Comparison of ENCODE assay signal across 8 cellular contexts in the genomic region with DNA sequence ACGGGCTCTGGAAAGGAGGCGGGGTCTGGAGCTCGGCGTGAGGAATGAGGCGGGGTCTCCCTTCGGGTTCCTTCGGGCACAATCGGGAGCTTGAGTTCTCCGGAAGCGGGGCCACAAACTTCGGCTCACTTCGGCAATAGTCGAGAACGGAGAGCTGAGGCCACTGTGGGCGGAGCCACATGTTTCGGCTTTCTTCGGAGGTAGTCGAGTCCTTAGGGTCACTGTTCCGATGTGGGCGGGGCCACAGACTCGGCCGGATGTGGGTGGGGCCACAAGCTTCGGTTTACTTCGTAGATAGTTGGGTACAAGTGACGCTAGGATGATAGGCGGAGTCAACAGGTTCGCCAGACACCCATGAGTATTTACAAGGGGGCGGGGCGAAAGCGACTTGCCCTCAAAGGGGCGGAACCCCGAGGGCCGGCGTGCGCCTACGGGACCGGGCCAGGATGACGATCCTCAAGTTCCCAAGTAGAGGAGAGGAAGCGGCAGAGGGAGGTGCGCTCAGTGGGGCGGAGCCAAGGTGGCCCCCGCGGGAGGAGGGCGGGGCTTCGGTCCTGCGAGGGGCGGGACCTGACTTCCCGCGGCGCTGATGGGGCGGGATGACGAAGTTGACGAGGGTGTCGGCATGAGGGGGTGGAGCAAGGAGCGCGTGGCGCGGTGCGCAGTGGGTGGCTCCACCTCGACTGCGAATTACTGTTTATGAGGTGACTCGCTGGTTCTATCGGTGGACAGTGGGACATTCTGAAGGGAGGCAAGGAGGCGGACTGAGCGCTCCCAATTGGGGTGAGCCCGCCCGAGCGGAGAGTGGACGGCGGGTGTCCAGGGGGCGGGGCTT. TPM values are rescaled to one million over a fixed set of nuclear protein-coding genes. Genes with fewer than 3 reads are reported as not detected.
DNase-seq lines count a peak whose midpoint lies in the region; ATAC-seq and TF ChIP-seq lines count a peak whose summit lies in the region.

No MANE protein-coding gene starts in this region.

- ATAC-seq in GM18499 (IDR thresholded peaks at IDR 0.05; ENCODE audit: insufficient read depth, unreplicated experiment) (peak; percentile 35), HG02938 (IDR thresholded peaks at IDR 0.05; ENCODE audit: unreplicated experiment) (peak; percentile 41), T-helper 17 cell (peak; percentile 66), upper lobe of right lung (peak; percentile 82)

- TF ChIP-seq CTCF in left ventricle myocardium inferior (IDR thresholded peaks at IDR 0.05; ENCODE audit: borderline replicate concordance) (no peak), upper lobe of right lung (IDR thresholded peaks at IDR 0.05) (no peak)

- peaks cover 36% of the 10 kb centered on the region for H3K4me1 ChIP-seq in left ventricle myocardium inferior
- peaks cover 21% of the 10 kb centered on the region for H3K4me1 ChIP-seq in upper lobe of right lung

- H3K36me3 Mint-ChIP-seq in T-helper 17 cell (ENCODE audit: low read depth) = no peaks in the 10 kb centered on the region

- no peaks in the 10 kb centered on the region for H3K27me3 ChIP-seq in left ventricle myocardium inferior (ENCODE audit: low read depth)
- no peaks in the 10 kb centered on the region for H3K27me3 ChIP-seq in upper lobe of right lung

- no peaks in the 10 kb centered on the region for H3K9me3 ChIP-seq in T-helper 17 cell (ENCODE audit: control insufficient read depth, low read length, poor library complexity, severe bottlenecking)
- H3K9me3 ChIP-seq in left ventricle myocardium inferior (replicated peaks) = no peaks in the 10 kb centered on the region
- no peaks in the 10 kb centered on the region for H3K9me3 ChIP-seq in upper lobe of right lung

- DNase-seq in NCI-H1694 treated with DMSO at 0.1 percent for 48 hours (lab: John Stamatoyannopoulos, UW) (peak; percentile 99), T-helper 17 cell (peak; percentile 98 to 100 (median 99)), left ventricle myocardium inferior (peak; percentile 100), posterior vena cava (ENCODE audit: low spot score) (peak; percentile 100), upper lobe of right lung (peak; percentile 100)

- H3K4me3 Mint-ChIP-seq in T-helper 17 cell = peak overlapping the region; percentile 99

- peak overlapping the region; percentile 91 for H3K4me3 ChIP-seq in left ventricle myocardium inferior
- H3K4me3 ChIP-seq in upper lobe of right lung = peak overlapping the region; percentile 98

- H3K36me3 ChIP-seq in left ventricle myocardium inferior (peaks cover 22% of the 10 kb centered on the region), upper lobe of right lung (peaks cover 30% of the 10 kb centered on the region)

- peak overlapping the region; percentile 99 for H3K27ac Mint-ChIP-seq in T-helper 17 cell

- H3K27ac ChIP-seq in angular gyrus (ENCODE audit: low read depth, low read length) (peak overlapping the region; percentile 100), left ventricle myocardium inferior (replicated peaks) (peak overlapping the region; percentile 100), upper lobe of right lung (peak overlapping the region; percentile 99)

- no peaks in the 10 kb centered on the region for H3K27me3 Mint-ChIP-seq in T-helper 17 cell

- peaks cover 26% of the 10 kb centered on the region for H3K4me1 Mint-ChIP-seq in T-helper 17 cell

- intact Hi-C loops in left ventricle myocardium inferior (cut with micrococcal nuclease) (no loop called here), posterior vena cava (cut with DNase I) (no loop called here), upper lobe of right lung (cut with DNase I) (no loop called here)

RNA-seq across cellular contexts. Expression of gene MBOAT7, which starts 0.5 kb away (rescaled TPM):
- total RNA-seq in T-helper 17 cell = 10 to 100 TPM; 18.4 to 24.5 TPM
- total RNA-seq in left ventricle myocardium inferior = 12.2 TPM
- total RNA-seq in posterior vena cava = 10 to 100 TPM; 29.0 to 38.6 TPM
- 57.9 TPM for total RNA-seq in upper lobe of right lung

RNA-seq across cellular contexts. Expression of gene TSEN34, which starts 1.2 kb away (rescaled TPM):
- total RNA-seq in T-helper 17 cell = 1 to 10 TPM; 8.1 to 8.9 TPM
- total RNA-seq in left ventricle myocardium inferior = 16.2 TPM
- 10 to 100 TPM; 17.3 to 24.5 TPM for total RNA-seq in posterior vena cava
- 34.7 TPM for total RNA-seq in upper lobe of right lung

RNA-seq across cellular contexts. Expression of gene RPS9, which starts 10.8 kb away (rescaled TPM):
- total RNA-seq in T-helper 17 cell (1,000 to 10,000 TPM; 1,676 to 1,883 TPM), left ventricle myocardium inferior (648 TPM), posterior vena cava (1,000 to 10,000 TPM in 1 of 2 donors, 100 to 1,000 TPM in 1; 777 to 1,026 TPM), upper lobe of right lung (1,039 TPM)

RNA-seq across cellular contexts. Expression of gene TMC4, which starts 16.9 kb away (rescaled TPM):
- total RNA-seq in T-helper 17 cell (1 to 10 TPM; 1.3 to 3.1 TPM), left ventricle myocardium inferior (2.2 TPM), posterior vena cava (1 to 10 TPM; 1.1 to 1.4 TPM), upper lobe of right lung (48.3 TPM)

RNA-seq across cellular contexts. Expression of gene LENG1, which starts 30.4 kb away (rescaled TPM):
- total RNA-seq in T-helper 17 cell = 1 to 10 TPM; 8.0 to 9.0 TPM
- 7.3 TPM for total RNA-seq in left ventricle myocardium inferior
- total RNA-seq in posterior vena cava = 1 to 10 TPM; 4.7 to 6.2 TPM
- 9.2 TPM for total RNA-seq in upper lobe of right lung

Comparison
In these comparisons a context has a peak if more than half of its experiments do, and no peak if none do; other contexts are left out.
1. Peak in every context shown above with its lines: DNase-seq, ATAC-seq, H3K4me3 ChIP-seq and H3K27ac ChIP-seq.